In genomic region chr3:184229424-184230080, GRCh38 we compare ENCODE assay signal across 8 cellular contexts. TPM values are rescaled to one million over a fixed set of nuclear protein-coding genes. Genes with fewer than 3 reads are reported as not detected.
DNase-seq lines count a peak whose midpoint lies in the region; ATAC-seq and TF ChIP-seq lines count a peak whose summit lies in the region.

Gene VWA5B2 (plus strand): TSS chr3:184229585. CDS start chr3:184230529, 944 bp downstream.

- peak within 1 kb of the TSS; percentile 90 for H3K27ac Mint-ChIP-seq in progenitor cell of endocrine pancreas

- ATAC-seq in GM21381 (IDR thresholded peaks at IDR 0.05; ENCODE audit: unreplicated experiment) (peak; percentile 71), heart left ventricle (peak in 3 of 4 donors; percentile 85 to 92 (median 86))

- peaks cover 8% of the 10 kb centered on the region for H3K4me1 Mint-ChIP-seq in progenitor cell of endocrine pancreas (ENCODE audit: low read depth)

- H3K27ac ChIP-seq in RWPE1 = no peak within 1 kb of the TSS
- no peak within 1 kb of the TSS for H3K27ac ChIP-seq in heart left ventricle
- no peak within 1 kb of the TSS for H3K27ac ChIP-seq in urinary bladder (ENCODE audit: low read depth)

- TF ChIP-seq POLR2A in heart left ventricle (IDR thresholded peaks at IDR 0.05) = no peak

- peak within 1 kb of the TSS; percentile 73 for H3K4me3 Mint-ChIP-seq in progenitor cell of endocrine pancreas (ENCODE audit: low read depth)

- H3K27me3 ChIP-seq in heart left ventricle = peaks cover 20 to 69% (median 32%) of the 10 kb centered on the region in 9 donors

- H3K4me1 ChIP-seq in heart left ventricle (peaks cover 0 to 22% (median 12%) of the 10 kb centered on the region in 12 donors), urinary bladder (ENCODE audit: insufficient read depth) (peaks cover 4% of the 10 kb centered on the region)

- DNase-seq in COLO829 (ENCODE audit: low spot score) (peak; percentile 87), HuH-7.5 (ENCODE audit: low spot score) (peak; percentile 93), RWPE1 (ENCODE audit: low spot score) (peak; percentile 66), heart left ventricle (peak; percentile 53 to 83 (median 59)), progenitor cell of endocrine pancreas (ENCODE audit: low spot score, unreplicated experiment) (peak; percentile 72)
- peak; percentile 15 to 68 (median 20) for DNase-seq in activated naive CD4-positive, alpha-beta T cell (lab: John Stamatoyannopoulos, UW)

- H3K4me3 ChIP-seq in heart left ventricle = peak within 1 kb of the TSS; percentile 19 to 67 (median 54)
- H3K4me3 ChIP-seq in urinary bladder (ENCODE audit: low read depth, low read length) = peak within 1 kb of the TSS; percentile 45

- H3K9me3 Mint-ChIP-seq in progenitor cell of endocrine pancreas (ENCODE audit: low read depth) = no peaks in the 10 kb centered on the region

- CTCF ChIA-PET in RWPE1 (lab: Yijun Ruan, JAX) = interaction anchor here (0.9 to 4.6 kb wide), 3 partner anchors 11 to 20 kb away, joined by 3 to 32 read pairs (median 4); partner anchors contain the start of gene EEF1AKMT4

- POLR2A ChIA-PET in RWPE1 (lab: Yijun Ruan, JAX; ENCODE audit: low non-redundant PET) = interaction anchor here (0.5 kb wide), 1 partner anchor 49 kb away, joined by 3 read pairs; no protein-coding TSS in a partner anchor

- H3K27me3 Mint-ChIP-seq in progenitor cell of endocrine pancreas = peaks cover 62% of the 10 kb centered on the region

- intact Hi-C loops in heart left ventricle (cut with DNase I) = no loop called here

- WGBS in heart left ventricle, 4 donors = 0 to 3% (median 1%) methylated on average over 23 to 64 of the region's 64 CpGs
- WGBS in urinary bladder = 1% methylated on average over 64 of the region's 64 CpGs

- H3K36me3 ChIP-seq in heart left ventricle (no peaks in the 10 kb centered on the region), urinary bladder (ENCODE audit: insufficient read depth) (no peaks in the 10 kb centered on the region)

- no peaks in the 10 kb centered on the region for H3K9me3 ChIP-seq in heart left ventricle

- peaks cover 3% of the 10 kb centered on the region for H3K36me3 Mint-ChIP-seq in progenitor cell of endocrine pancreas (ENCODE audit: insufficient read depth)

- TF ChIP-seq CTCF in RWPE1 (conservative IDR thresholded peaks at IDR 0.05; ENCODE audit: low read depth) = 0 out of 2 replicates have a peak, but pooled peaks have one; percentile 17
- TF ChIP-seq CTCF in heart left ventricle (IDR thresholded peaks at IDR 0.05) = peak in 8 of 12 donors; percentile 8 to 38 (median 17)
- peak; percentile 52 for TF ChIP-seq CTCF in progenitor cell of endocrine pancreas (IDR thresholded peaks at IDR 0.05; ENCODE audit: unreplicated experiment)

RNA-seq across cellular contexts. Expression of gene VWA5B2, which starts in this region (rescaled TPM):
- total RNA-seq in heart left ventricle = not detected
- under 1 TPM in 1 of 2 donors, not detected in 1; 0.11 TPM for polyA plus RNA-seq in heart left ventricle
- 67.9 and 71.5 TPM in 2 replicates for total RNA-seq in progenitor cell of endocrine pancreas
- total RNA-seq in urinary bladder = 0.05 TPM
- 0.33 TPM for polyA plus RNA-seq in urinary bladder

Comparison
In these comparisons a context has a peak if more than half of its experiments do, and no peak if none do; other contexts are left out.
1. RNA of gene VWA5B2 (total RNA-seq): 67.9 to 71.5 TPM in progenitor cell of endocrine pancreas; 0.05 TPM in urinary bladder (single experiment) and not detected in heart left ventricle; every median in the first group is over 10 times any median in the second.
2. Peak in DNase-seq, ATAC-seq and H3K4me3 ChIP-seq in heart left ventricle; RNA of the gene not detected or under 1 TPM.
3. DNase-seq: peak in every context shown above with its lines; median percentile 93 in HuH-7.5; 87 in COLO829; 72 in progenitor cell of endocrine pancreas; 66 in RWPE1; 59 in heart left ventricle; 20 in activated naive CD4-positive, alpha-beta T cell.
4. Peak in every context shown above with its lines, with median percentiles within 50 percentile points of each other: CTCF ChIP-seq.